In the genomic region with DNA sequence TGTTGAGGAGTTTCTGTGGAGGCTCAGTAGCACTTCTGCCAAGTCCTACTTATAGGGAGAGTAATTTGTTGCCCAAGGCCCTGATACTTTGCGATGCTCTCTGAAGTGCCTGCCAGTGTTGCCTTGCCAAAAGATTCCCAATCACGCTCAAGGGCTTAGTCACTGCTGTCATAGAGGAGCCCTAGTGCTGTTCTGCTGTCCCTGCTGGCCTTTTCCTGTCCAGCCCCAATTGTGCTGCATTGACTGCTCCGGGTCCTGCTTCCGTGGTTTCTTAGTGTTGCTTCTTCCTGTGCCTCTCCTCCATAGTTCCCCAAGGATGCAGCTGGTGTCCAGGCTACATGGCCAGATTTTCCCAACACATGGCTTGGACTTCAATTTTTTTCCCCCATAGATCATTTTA, we compare ENCODE assay signal across 1 cellular context.
TF ChIP-seq lines count a peak whose summit lies in the region.

No MANE protein-coding gene starts in this region.

TF ChIP-seq in endothelial cell of umbilical vein, 7 proteins besides CTCF, POLR2A, EP300 and RAD21:
- no peak for TF ChIP-seq MYC (IDR thresholded peaks at IDR 0.05; ENCODE audit: low read depth, low read length)
- no peak for TF ChIP-seq MAX (IDR thresholded peaks at IDR 0.05; ENCODE audit: insufficient read depth, insufficient read length)
- no peak for TF ChIP-seq JUN (IDR thresholded peaks at IDR 0.05; ENCODE audit: borderline replicate concordance, insufficient read depth, insufficient read length, low read depth)
- TF ChIP-seq EZH2 (IDR thresholded peaks at IDR 0.05; ENCODE audit: borderline replicate concordance, low read depth, low read length, severe bottlenecking) = no peak
- TF ChIP-seq POLR2AphosphoS5 (IDR thresholded peaks at IDR 0.05; ENCODE audit: insufficient read depth, low read depth, low read length) = no peak
